In the genomic region with DNA sequence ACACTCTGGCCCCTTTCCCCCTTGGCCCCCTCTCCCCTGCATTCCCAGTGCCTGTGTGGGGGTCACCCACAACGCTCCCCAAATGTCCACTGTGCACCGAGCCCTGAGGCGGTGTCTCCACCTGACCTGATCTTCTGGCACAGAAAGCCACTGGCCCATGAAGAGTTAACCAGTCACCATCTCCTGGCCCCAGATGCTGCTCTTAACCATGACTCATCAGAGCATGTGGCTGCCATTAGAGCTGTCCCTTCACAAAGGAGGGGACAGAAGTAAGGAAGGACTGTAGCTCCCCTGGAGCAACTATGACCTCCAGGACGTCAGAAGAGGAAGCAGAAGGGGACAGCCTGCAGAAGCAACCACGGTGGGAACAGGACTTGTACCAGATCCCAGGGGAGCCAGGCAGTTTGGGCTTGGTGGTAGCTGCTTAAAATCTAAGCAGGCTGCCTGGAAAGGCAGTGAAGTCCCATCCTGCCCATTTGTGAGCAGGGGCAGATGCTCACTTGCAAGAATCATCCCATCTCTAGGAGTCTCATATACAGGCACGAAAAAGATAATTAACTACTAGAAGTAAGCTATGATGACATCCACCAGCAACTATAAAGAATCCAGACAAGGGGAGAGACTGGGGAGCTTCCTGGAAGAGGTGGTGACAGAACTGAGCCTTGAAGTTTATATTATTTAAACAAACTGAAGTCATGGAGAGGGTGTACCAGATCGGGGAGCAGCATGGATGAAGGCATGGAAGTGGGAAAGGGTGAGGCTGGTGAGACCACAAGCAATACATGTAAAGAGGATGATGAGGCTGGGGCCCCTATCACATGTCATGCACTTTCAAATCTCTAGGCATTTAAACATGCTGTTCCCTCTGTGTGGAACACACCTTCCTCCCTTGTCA, we compare ENCODE assay signal across 8 cellular contexts. TPM values are rescaled to one million over a fixed set of nuclear protein-coding genes. Genes with fewer than 3 reads are reported as not detected.
DNase-seq lines count a peak whose midpoint lies in the region; ATAC-seq and TF ChIP-seq lines count a peak whose summit lies in the region.

No MANE protein-coding gene starts in this region.

- 42% methylated on average over 6 of the region's 7 CpGs for WGBS in mesenchymal stem cell

- no peak overlapping the region for H3K14ac ChIP-seq in mesenchymal stem cell (ENCODE audit: low read length in 2 of 2)

- no peak overlapping the region for H2BK120ac ChIP-seq in mesenchymal stem cell (ENCODE audit: low read depth, low read length)

- TF ChIP-seq POLR2A in Peyer's patch (IDR thresholded peaks at IDR 0.05), result no peak

- peak; percentile 42 for ATAC-seq in Right ventricle myocardium inferior
- ATAC-seq in HG03175 (IDR thresholded peaks at IDR 0.05; ENCODE audit: unreplicated experiment), result peak; percentile 52
- no peak for ATAC-seq in HG03095 (IDR thresholded peaks at IDR 0.05; ENCODE audit: unreplicated experiment)

- no peak overlapping the region for H3K23ac ChIP-seq in mesenchymal stem cell (ENCODE audit: low read length in 2 of 2)

- H2BK5ac ChIP-seq in mesenchymal stem cell (ENCODE audit: low read depth, low read length, poor library complexity, severe bottlenecking), result no peak overlapping the region

- peaks cover 0 to 19% (median 4%) of the 10 kb centered on the region in 4 donors for H3K4me1 ChIP-seq in Peyer's patch
- peaks cover 27% of the 10 kb centered on the region for H3K4me1 ChIP-seq in mesenchymal stem cell (ENCODE audit: control insufficient read depth, insufficient read depth, low read depth, low read length)

- H2BK15ac ChIP-seq in mesenchymal stem cell (ENCODE audit: low read depth, poor library complexity, severe bottlenecking), result no peak overlapping the region

- H2AK5ac ChIP-seq in mesenchymal stem cell (ENCODE audit: low read length, severe bottlenecking), result no peak overlapping the region

- H3K18ac ChIP-seq in mesenchymal stem cell (ENCODE audit: low read depth in 1 of 2, low read length in 2 of 2), result peak overlapping the region; percentile 61 to 89

- no peak overlapping the region for H3K4me2 ChIP-seq in mesenchymal stem cell (ENCODE audit: low read length, poor library complexity, severe bottlenecking)

- no peak overlapping the region for H4K91ac ChIP-seq in mesenchymal stem cell (ENCODE audit: low read length)

- H3K9me3 ChIP-seq in Peyer's patch (no peaks in the 10 kb centered on the region), mesenchymal stem cell (ENCODE audit: control insufficient read depth, low read length) (no peaks in the 10 kb centered on the region)

- H2BK12ac ChIP-seq in mesenchymal stem cell (ENCODE audit: low read length in 2 of 2), result peak overlapping the region in 1 of 2 experiments; percentile 81

- H4K8ac ChIP-seq in mesenchymal stem cell (ENCODE audit: low read length), result no peak overlapping the region

- no peaks in the 10 kb centered on the region for H3K79me1 ChIP-seq in mesenchymal stem cell (replicated peaks; ENCODE audit: low read length, poor library complexity, severe bottlenecking)

- no peak for DNase-seq in Right ventricle myocardium inferior (ENCODE audit: missing footprints)
- no peak for DNase-seq in cardiac septum (ENCODE audit: low spot score)
- DNase-seq in Peyer's patch, result peak in 1 of 3 donors; percentile 65
- peak; percentile 52 for DNase-seq in ecto neural progenitor cell (ENCODE audit: low spot score)
- peak; percentile 78 for DNase-seq in mesenchymal stem cell
- no peak for DNase-seq in 8988T

- peak overlapping the region in 1 of 2 experiments; percentile 32 for H3K4ac ChIP-seq in mesenchymal stem cell (ENCODE audit: low read depth in 1 of 2, low read length in 2 of 2)

- H2AFZ ChIP-seq in mesenchymal stem cell (ENCODE audit: low read depth, low read length), result peak overlapping the region; percentile 60

- H3K4me3 ChIP-seq in Peyer's patch, result peak overlapping the region in 2 of 4 donors; percentile 67 to 76
- H3K4me3 ChIP-seq in mesenchymal stem cell (ENCODE audit: insufficient read depth in 1 of 2, low read depth in 1 of 2, low read length in 2 of 2), result no peak overlapping the region

- no peaks in the 10 kb centered on the region for H3K27me3 ChIP-seq in Peyer's patch
- no peaks in the 10 kb centered on the region for H3K27me3 ChIP-seq in mesenchymal stem cell (ENCODE audit: control insufficient read depth in 1 of 2, insufficient read depth in 1 of 2, low read length in 2 of 2)

- H3K36me3 ChIP-seq in Peyer's patch (no peaks in the 10 kb centered on the region), mesenchymal stem cell (ENCODE audit: control insufficient read depth in 1 of 2, insufficient read depth in 2 of 2, low read depth in 1 of 2, low read length in 2 of 2) (no peaks in the 10 kb centered on the region)

- intact Hi-C loops in Right ventricle myocardium inferior (cut with DNase I) (no loop called here), cardiac septum (cut with DNase I) (no loop called here)

- no peak for TF ChIP-seq CTCF in Peyer's patch (IDR thresholded peaks at IDR 0.05)

- peak overlapping the region in 3 of 4 donors; percentile 41 to 77 (median 50) for H3K27ac ChIP-seq in Peyer's patch
- H3K27ac ChIP-seq in mesenchymal stem cell (ENCODE audit: low read length, poor library complexity, severe bottlenecking), result no peak overlapping the region

- H3K9ac ChIP-seq in mesenchymal stem cell (ENCODE audit: low read length), result no peak overlapping the region

RNA-seq across cellular contexts. Expression of gene TTC39A, which starts 1.1 kb away (rescaled TPM):
- total RNA-seq in Right ventricle myocardium inferior (22.7 TPM), cardiac septum (20.3 TPM), Peyer's patch (10 to 100 TPM; 25.6 to 39.8 (median 30.7) TPM)
- polyA plus RNA-seq in mesenchymal stem cell (2013, experiment 1 of 2), result 2.3 TPM
- polyA plus RNA-seq in mesenchymal stem cell (2013, experiment 2 of 2), result 2.4 TPM

Comparison
In these comparisons a context has a peak if more than half of its experiments do, and no peak if none do; other contexts are left out.
1. DNase-seq: peak in ecto neural progenitor cell (single experiment) and mesenchymal stem cell (single experiment); none in Right ventricle myocardium inferior (single experiment), cardiac septum (single experiment) and 8988T (single experiment).